ENCODE assay signal across 8 cellular contexts in the genomic region with DNA sequence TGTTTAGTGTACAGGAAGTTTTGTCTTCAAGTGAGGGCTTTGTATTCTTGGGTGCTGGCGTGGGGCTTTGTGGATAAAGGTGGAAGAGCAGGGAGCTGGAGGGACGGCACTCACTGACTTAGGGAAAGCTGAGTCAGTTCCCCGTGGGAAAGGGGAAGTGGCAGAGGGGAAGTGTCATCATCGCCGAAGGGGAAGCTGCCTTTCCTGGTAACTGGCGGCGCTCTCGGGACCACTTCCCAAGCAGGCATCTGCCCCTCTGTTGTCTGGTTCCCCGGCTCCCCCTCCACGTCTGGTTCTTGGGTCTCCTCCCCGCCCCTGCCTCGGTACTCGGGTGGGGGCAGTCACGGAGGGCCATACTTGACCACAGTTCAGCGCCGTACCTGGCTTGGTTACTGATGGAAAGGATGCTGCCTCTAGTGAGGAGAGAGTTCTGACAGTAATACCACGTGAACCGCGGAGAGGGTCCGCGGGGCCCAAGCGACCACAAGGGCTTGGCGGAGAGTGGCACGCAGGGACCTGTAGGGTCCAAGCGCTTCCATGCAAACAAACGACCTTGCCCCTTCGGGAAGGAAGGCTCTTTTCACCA. TPM values are rescaled to one million over a fixed set of nuclear protein-coding genes. Genes with fewer than 3 reads are reported as not detected.
DNase-seq lines count a peak whose midpoint lies in the region; ATAC-seq and TF ChIP-seq lines count a peak whose summit lies in the region.

No MANE protein-coding gene starts in this region.

- peaks cover 0 to 5% (median 0%) of the 10 kb centered on the region in 7 donors for H3K9me3 Mint-ChIP-seq in CD14-positive monocyte

- H3F3A ChIP-seq in PC-3 (ENCODE audit: low read length, unreplicated experiment), result no peaks in the 10 kb centered on the region

- BruUV-seq in PC-3 (replicated peaks; lab: Mats Ljungman, UMichigan), result TSS peak; percentile 85

- CTCF ChIA-PET in PC-3 (lab: Charles Lee), result interaction anchor here (0.6 kb wide), 1 partner anchor 61 kb away, joined by 3 read pairs; no protein-coding TSS in a partner anchor

- H3K9me3 ChIP-seq in PC-3 (ENCODE audit: low read length), result no peaks in the 10 kb centered on the region

- H3K36me3 Mint-ChIP-seq in CD14-positive monocyte, result peaks cover 37 to 57% of the 10 kb centered on the region in 2 donors

- H3K27ac Mint-ChIP-seq in CD14-positive monocyte, result peak overlapping the region; percentile 97 to 100 (median 100)

- no peak for TF ChIP-seq CTCF in CD14-positive monocyte (IDR thresholded peaks at IDR 0.05)
- no peak for TF ChIP-seq CTCF in PC-3 (conservative IDR thresholded peaks at IDR 0.05; ENCODE audit: low read depth, low read length)
- no peak for TF ChIP-seq CTCF in astrocyte of the cerebellum (IDR thresholded peaks at IDR 0.05; ENCODE audit: low read depth, low read length, missing control alignments)

- intact Hi-C loops in CD14-positive monocyte (cut with micrococcal nuclease) (loop anchor here (2.0 to 5.0 kb wide), 6 partner anchors 14 to 361 kb away; a partner anchor contains a TSS), PC-3 (cut with micrococcal nuclease) (loop anchor here (2.0 to 5.0 kb wide), 2 partner anchors 14 to 101 kb away; a partner anchor contains a TSS)

- in situ Hi-C loops in astrocyte of the cerebellum (cut with HindIII; ENCODE audit: low sequenced_read_pairs), result no loop called here

- H3K79me2 ChIP-seq in PC-3 (ENCODE audit: low read length), result peaks cover 43% of the 10 kb centered on the region

- peak overlapping the region; percentile 100 for H3K9ac ChIP-seq in PC-3 (ENCODE audit: low read length)

- peak overlapping the region; percentile 98 for H3K27ac ChIP-seq in PC-3 (ENCODE audit: low read length)

- peaks cover 0 to 14% (median 6%) of the 10 kb centered on the region in 3 donors for H3K27me3 Mint-ChIP-seq in CD14-positive monocyte (ENCODE audit: low read depth in 3 of 3)

- no peaks in the 10 kb centered on the region for H4K20me1 ChIP-seq in PC-3 (ENCODE audit: low read length)

- POLR2A ChIA-PET in PC-3 (lab: Charles Lee; ENCODE audit: unreplicated experiment), result no interaction called here

- no peaks in the 10 kb centered on the region for H3K9me2 ChIP-seq in PC-3 (replicated peaks; ENCODE audit: low read length)

- H3K4me2 ChIP-seq in PC-3 (ENCODE audit: low read length), result peak overlapping the region; percentile 88

- no peaks in the 10 kb centered on the region; the same call in 1 of the 2 replicates for H3K36me3 ChIP-seq in PC-3 (ENCODE audit: low read depth, low read length)

- H3K4me1 ChIP-seq in PC-3 (ENCODE audit: insufficient read depth, low read length), result peaks cover 29% of the 10 kb centered on the region

- peaks cover 37% of the 10 kb centered on the region for H3K4me1 Mint-ChIP-seq in CD14-positive monocyte

- peak overlapping the region; percentile 84 for H3K4me3 ChIP-seq in PC-3 (ENCODE audit: low read length)
- H3K4me3 ChIP-seq in astrocyte of the cerebellum (ENCODE audit: low read depth, low read length), result peak overlapping the region; percentile 70

- no peak overlapping the region for H2AFZ ChIP-seq in PC-3 (ENCODE audit: low read length)

- no peaks in the 10 kb centered on the region for H3K27me3 ChIP-seq in PC-3 (ENCODE audit: low read length)

- peak overlapping the region; percentile 98 to 99 for H3K4me3 Mint-ChIP-seq in CD14-positive monocyte

- ATAC-seq in GM21717 (IDR thresholded peaks at IDR 0.05; ENCODE audit: unreplicated experiment) (peak; percentile 4), PC-3 (peak; percentile 12), HG03108 (IDR thresholded peaks at IDR 0.05; ENCODE audit: unreplicated experiment) (no peak)

- DNase-seq in CD14-positive monocyte (ENCODE audit: low spot score), result peak; percentile 98
- DNase-seq in PC-3, result no peak
- no peak for DNase-seq in astrocyte of the cerebellum (ENCODE audit: low read depth)
- peak in 35 of 51 donors; percentile 32 to 91 (median 63) for DNase-seq in hypothalamus (lab: John Stamatoyannopoulos, UW)
- peak; percentile 87 for DNase-seq in renal cortical epithelial cell (ENCODE audit: low read depth)
- no peak for DNase-seq in NCI-H187 treated with DMSO at 0.1 percent for 48 hours (lab: John Stamatoyannopoulos, UW)

RNA-seq across cellular contexts. Expression of a gene that starts 9.0 kb away (rescaled TPM):
- polyA plus RNA-seq in CD14-positive monocyte, result under 1 TPM; 0.37 to 0.44 TPM
- total RNA-seq in PC-3 (2014; rRNA removed), result 3.2 and 158 TPM in 2 replicates
- total RNA-seq in renal cortical epithelial cell, result 2.8 and 15.9 TPM in 2 replicates

RNA-seq across cellular contexts. Expression of a gene that starts 11.8 kb away (rescaled TPM):
- polyA plus RNA-seq in CD14-positive monocyte, result not detected
- 1.5 TPM in 1 of 2 replicates, not detected in the other for total RNA-seq in PC-3 (2014; rRNA removed)
- total RNA-seq in renal cortical epithelial cell, result 0.65 TPM in 1 of 2 replicates, not detected in the other

RNA-seq across cellular contexts. Expression of a gene that starts 14.3 kb away (rescaled TPM):
- polyA plus RNA-seq in CD14-positive monocyte, result 100 to 1,000 TPM; 148 to 197 TPM
- total RNA-seq in PC-3 (2014; rRNA removed), result 403 and 409 TPM in 2 replicates
- total RNA-seq in renal cortical epithelial cell, result 27.2 and 80.1 TPM in 2 replicates

RNA-seq across cellular contexts. Expression of a gene that starts 14.8 kb away (rescaled TPM):
- polyA plus RNA-seq in CD14-positive monocyte, result under 1 TPM; 0.50 to 0.98 TPM
- 16.7 and 23.1 TPM in 2 replicates for total RNA-seq in PC-3 (2014; rRNA removed)
- 16.0 and 26.5 TPM in 2 replicates for total RNA-seq in renal cortical epithelial cell

RNA-seq across cellular contexts. Expression of a gene that starts 45.5 kb away (rescaled TPM):
- under 1 TPM; 0.55 to 0.91 TPM for polyA plus RNA-seq in CD14-positive monocyte
- total RNA-seq in PC-3 (2014; rRNA removed) (102 and 151 TPM in 2 replicates), renal cortical epithelial cell (57.1 and 192 TPM in 2 replicates)

Comparison
In these comparisons a context has a peak if more than half of its experiments do, and no peak if none do; other contexts are left out.
1. DNase-seq: peak in CD14-positive monocyte (single experiment), hypothalamus (35 of 51) and renal cortical epithelial cell (single experiment); none in PC-3 (single experiment), astrocyte of the cerebellum (single experiment) and NCI-H187 treated with DMSO at 0.1 percent for 48 hours (single experiment).